11 cellular contexts compared by ENCODE assay signal in genomic region chr16:57128787-57129389, GRCh38. TPM values are rescaled to one million over a fixed set of nuclear protein-coding genes. Genes with fewer than 3 reads are reported as not detected.
DNase-seq lines count a peak whose midpoint lies in the region; ATAC-seq and TF ChIP-seq lines count a peak whose summit lies in the region.
"Had no signal": no experiment of that assay in that cellular context is flagged by ENCODE, and none has a peak within 500 bp of the region (broad histone marks: within the 10 kb centered on the region; RNA-seq: fewer than 3 reads in every experiment).

No MANE protein-coding gene starts in this region.

- H3K36me3 ChIP-seq in left ventricle myocardium inferior, result peaks cover 5% of the 10 kb centered on the region

- intact Hi-C loops in activated CD4-positive, alpha-beta T cell treated with anti-CD3 and anti-CD28 coated beads for 36 hours (cut with DNase I, micrococcal nuclease), result no loop called here
- intact Hi-C loops in Right ventricle myocardium superior (cut with DNase I) (no loop called here), left ventricle myocardium inferior (cut with micrococcal nuclease) (no loop called here)

- no peaks in the 10 kb centered on the region for H3K36me3 Mint-ChIP-seq in activated CD4-positive, alpha-beta T cell treated with anti-CD3 and anti-CD28 coated beads for 36 hours (ENCODE audit: low read depth)

- H3K4me1 Mint-ChIP-seq in activated CD4-positive, alpha-beta T cell treated with anti-CD3 and anti-CD28 coated beads for 36 hours, result peaks cover 75% of the 10 kb centered on the region

- no peaks in the 10 kb centered on the region for H3K27me3 ChIP-seq in left ventricle myocardium inferior (ENCODE audit: low read depth)

- TF ChIP-seq CTCF in left ventricle myocardium inferior (IDR thresholded peaks at IDR 0.05; ENCODE audit: borderline replicate concordance), result no peak

- ATAC-seq in GM18858 (IDR thresholded peaks at IDR 0.05; ENCODE audit: unreplicated experiment) (peak; percentile 60), Right ventricle myocardium superior (ENCODE audit: poor library complexity) (no peak), HG02852 (IDR thresholded peaks at IDR 0.05; ENCODE audit: unreplicated experiment) (no peak)
- ATAC-seq in activated CD4-positive, alpha-beta T cell treated with anti-CD3 and anti-CD28 coated beads for 36 hours, result peak; percentile 93
- ATAC-seq: sciatic nerve had no signal

- H3K9me3 ChIP-seq in left ventricle myocardium inferior (replicated peaks), result no peaks in the 10 kb centered on the region

- no peak overlapping the region for H3K4me3 ChIP-seq in left ventricle myocardium inferior

- H3K27me3 Mint-ChIP-seq in activated CD4-positive, alpha-beta T cell treated with anti-CD3 and anti-CD28 coated beads for 36 hours, result no peaks in the 10 kb centered on the region

- peaks cover 5% of the 10 kb centered on the region for H3K4me1 ChIP-seq in left ventricle myocardium inferior

- DNase-seq in activated CD4-positive, alpha-beta T cell treated with anti-CD3 and anti-CD28 coated beads for 36 hours, result peak; percentile 74
- DNase-seq in activated naive CD4-positive, alpha-beta T cell treated with anti-CD3 and anti-CD28 coated beads, Interleukin-2, amount 50 U/mL, for 16 hours, result peak; percentile 52
- peak; percentile 26 to 27 for DNase-seq in stimulated activated CD4-positive, alpha-beta T cell treated with anti-CD3 and anti-CD28 coated beads, Interleukin-2, amount 100 ng/mL, for 24 hours
- DNase-seq in Right ventricle myocardium superior (no peak), left ventricle myocardium inferior (no peak), dedifferentiated amniotic fluid mesenchymal stem cell (ENCODE audit: extremely low spot score) (no peak)
- DNase-seq: midbrain, NCI-H1417 had no signal

- CTCF ChIA-PET in activated CD4-positive, alpha-beta T cell treated with anti-CD3 and anti-CD28 coated beads for 36 hours (lab: Charles Lee), result interaction anchor here (0.6 to 2.5 kb wide), 4 partner anchors 38 to 288 kb away, joined by 3 to 8 read pairs (median 4); no protein-coding TSS in a partner anchor

- H3K27ac Mint-ChIP-seq in activated CD4-positive, alpha-beta T cell treated with anti-CD3 and anti-CD28 coated beads for 36 hours, result peak overlapping the region; percentile 90

- H3K4me3 Mint-ChIP-seq in activated CD4-positive, alpha-beta T cell treated with anti-CD3 and anti-CD28 coated beads for 36 hours, result peak overlapping the region; percentile 1

- H3K27ac ChIP-seq in left ventricle myocardium inferior (replicated peaks), result no peak overlapping the region

- H3K9me3 Mint-ChIP-seq in activated CD4-positive, alpha-beta T cell treated with anti-CD3 and anti-CD28 coated beads for 36 hours (ENCODE audit: low read depth), result no peaks in the 10 kb centered on the region

- POLR2A ChIA-PET in activated CD4-positive, alpha-beta T cell treated with anti-CD3 and anti-CD28 coated beads for 36 hours (lab: Charles Lee), result no interaction called here

RNA-seq across cellular contexts. Expression of gene CPNE2, which starts 36.5 kb away (rescaled TPM):
- 1 to 10 TPM; 4.9 to 7.3 TPM for total RNA-seq in activated CD4-positive, alpha-beta T cell treated with anti-CD3 and anti-CD28 coated beads for 36 hours
- total RNA-seq in Right ventricle myocardium superior, result 13.3 TPM
- total RNA-seq in left ventricle myocardium inferior, result 13.7 TPM

RNA-seq across cellular contexts. Expression of gene PSME3IP1, which starts 57.0 kb away (rescaled TPM):
- total RNA-seq in activated CD4-positive, alpha-beta T cell treated with anti-CD3 and anti-CD28 coated beads for 36 hours, result 100 to 1,000 TPM; 111 to 156 TPM
- 54.8 TPM for total RNA-seq in Right ventricle myocardium superior
- 56.3 TPM for total RNA-seq in left ventricle myocardium inferior

RNA-seq across cellular contexts. Expression of gene RSPRY1, which starts 57.2 kb away (rescaled TPM):
- total RNA-seq in activated CD4-positive, alpha-beta T cell treated with anti-CD3 and anti-CD28 coated beads for 36 hours, result 10 to 100 TPM; 24.6 to 30.2 TPM
- total RNA-seq in Right ventricle myocardium superior, result 13.4 TPM
- 14.0 TPM for total RNA-seq in left ventricle myocardium inferior

Comparison
In these comparisons a context has a peak if more than half of its experiments do, and no peak if none do; other contexts are left out.
1. ATAC-seq: peak in GM18858 (single experiment) and activated CD4-positive, alpha-beta T cell treated with anti-CD3 and anti-CD28 coated beads for 36 hours (single experiment); none in Right ventricle myocardium superior (single experiment) and HG02852 (single experiment).
2. DNase-seq: peak in activated CD4-positive, alpha-beta T cell treated with anti-CD3 and anti-CD28 coated beads for 36 hours (single experiment), activated naive CD4-positive, alpha-beta T cell treated with anti-CD3 and anti-CD28 coated beads, Interleukin-2, amount 50 U/mL, for 16 hours (single experiment) and stimulated activated CD4-positive, alpha-beta T cell treated with anti-CD3 and anti-CD28 coated beads, Interleukin-2, amount 100 ng/mL, for 24 hours (2 of 2); none in Right ventricle myocardium superior (single experiment), left ventricle myocardium inferior (single experiment) and dedifferentiated amniotic fluid mesenchymal stem cell (single experiment).